10 cellular contexts compared by ENCODE assay signal in the genomic region with DNA sequence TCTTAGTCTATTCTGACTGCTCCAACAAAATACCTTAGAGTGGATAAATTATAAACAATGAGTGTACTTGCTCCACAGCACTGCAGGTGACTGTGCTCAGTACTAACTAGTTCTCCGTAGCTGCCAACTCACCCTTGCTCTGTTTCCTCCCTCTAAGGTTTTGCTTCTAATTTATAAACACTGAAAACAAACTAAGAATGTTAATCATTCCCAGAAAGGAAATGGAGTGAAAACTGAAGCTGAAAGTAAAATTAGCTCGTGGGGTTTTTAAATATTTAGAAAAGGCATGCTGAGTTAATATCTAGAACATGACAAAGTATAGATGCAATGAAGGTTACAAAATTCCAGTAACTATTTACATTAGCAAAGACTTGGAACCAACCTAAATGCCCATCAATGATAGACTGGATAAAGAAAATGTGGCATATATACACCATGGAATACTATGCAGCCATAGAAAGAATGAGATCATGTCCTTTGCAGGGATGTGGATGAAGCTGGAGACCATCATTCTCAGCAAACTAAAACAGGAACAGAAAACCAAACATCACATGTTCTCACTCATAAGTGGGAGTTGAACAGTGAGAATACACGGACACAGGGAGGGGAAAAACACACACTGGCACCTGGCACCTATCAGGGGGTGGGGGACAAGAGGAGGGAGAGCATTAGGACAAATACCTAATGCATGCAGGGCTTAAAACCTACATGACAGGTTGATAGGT. TPM values are rescaled to one million over a fixed set of nuclear protein-coding genes. Genes with fewer than 3 reads are reported as not detected.
DNase-seq lines count a peak whose midpoint lies in the region; ATAC-seq, FAIRE-seq and TF ChIP-seq lines count a peak whose summit lies in the region.
"Not testable (repeated sequence)": the region's sequence is repeated elsewhere in the genome, so short reads cannot be mapped to it uniquely, and the experiment has no call there.
"Had no signal": no experiment of that assay in that cellular context is flagged by ENCODE, and none has a peak within 500 bp of the region (broad histone marks: within the 10 kb centered on the region; RNA-seq: fewer than 3 reads in every experiment).

No MANE protein-coding gene starts in this region.

- not testable (repeated sequence) for H3K27ac ChIP-seq in kidney (ENCODE audit: low read depth in 2 of 2, low read length in 2 of 2)

- H3K36me3 Mint-ChIP-seq in activated T-cell treated with anti-CD3 and anti-CD28 coated beads, Interleukin-2, amount 50 U/mL, for 4 hours (ENCODE audit: insufficient read depth) = not testable (repeated sequence)

- H3K36me3 ChIP-seq in kidney (ENCODE audit: control insufficient read depth in 1 of 2, insufficient read depth in 2 of 2, low read length in 2 of 2) = not testable (repeated sequence)

- not testable (repeated sequence) for H3K27me3 Mint-ChIP-seq in activated T-cell treated with anti-CD3 and anti-CD28 coated beads, Interleukin-2, amount 50 U/mL, for 4 hours (ENCODE audit: low read depth); stimulated activated naive CD8-positive, alpha-beta T cell treated with anti-CD3 and anti-CD28 coated beads, Interleukin-15, amount 100 ng/mL, for 72 hours

- H3K9me3 Mint-ChIP-seq in activated T-cell treated with anti-CD3 and anti-CD28 coated beads, Interleukin-2, amount 50 U/mL, for 4 hours; stimulated activated naive CD8-positive, alpha-beta T cell treated with anti-CD3 and anti-CD28 coated beads, Interleukin-15, amount 100 ng/mL, for 72 hours: not testable (repeated sequence)

- H3K4me3 ChIP-seq in kidney (ENCODE audit: low read length in 2 of 2) = not testable (repeated sequence)

- DNase-seq in GM18507 (ENCODE audit: extremely low spot score, insufficient read length, low read depth) = peak; percentile 12
- DNase-seq in activated T-cell treated with anti-CD3 and anti-CD28 coated beads, Interleukin-2, amount 50 U/mL, for 4 hours; kidney: not testable (repeated sequence)
- peak in 1 of 2 donors; percentile 49 for DNase-seq in stimulated activated naive CD8-positive, alpha-beta T cell treated with anti-CD3 and anti-CD28 coated beads, Interleukin-15, amount 100 ng/mL, for 72 hours

- not testable (repeated sequence) for H3K4me1 ChIP-seq in kidney (ENCODE audit: control insufficient read depth in 1 of 2, insufficient read depth in 1 of 2, low read depth in 1 of 2, low read length in 2 of 2)

- H3K9me3 ChIP-seq in kidney (ENCODE audit: control insufficient read depth in 1 of 2, low read length in 2 of 2) = not testable (repeated sequence)

- peak; percentile 94 for ATAC-seq in GM19438 (IDR thresholded peaks at IDR 0.05; ENCODE audit: low read depth, unreplicated experiment)
- peak; percentile 91 for ATAC-seq in HG02571 (IDR thresholded peaks at IDR 0.05; ENCODE audit: unreplicated experiment)
- ATAC-seq in HG03066 (IDR thresholded peaks at IDR 0.05; ENCODE audit: low read depth, unreplicated experiment) = peak; percentile 82
- peak; percentile 87 for ATAC-seq in HG03571 (IDR thresholded peaks at IDR 0.05; ENCODE audit: unreplicated experiment)
- peak; percentile 96 to 97 for ATAC-seq in activated T-cell treated with anti-CD3 and anti-CD28 coated beads, Interleukin-2, amount 50 U/mL, for 4 hours
- ATAC-seq in stimulated activated naive CD8-positive, alpha-beta T cell treated with anti-CD3 and anti-CD28 coated beads, Interleukin-15, amount 100 ng/mL, for 72 hours = peak; percentile 96

- FAIRE-seq in GM18507 (lab: Jason Lieb, UNC) = peak; percentile 88
- peak; percentile 90 for FAIRE-seq in kidney (lab: Jason Lieb, UNC)

- not testable (repeated sequence) for TF ChIP-seq CTCF in kidney (IDR thresholded peaks at IDR 0.05; ENCODE audit: borderline replicate concordance, extremely low read depth, insufficient read depth)

- H3K4me3 Mint-ChIP-seq in activated T-cell treated with anti-CD3 and anti-CD28 coated beads, Interleukin-2, amount 50 U/mL, for 4 hours = not testable (repeated sequence)
- peak overlapping the region in 1 of 2 donors; percentile 51 for H3K4me3 Mint-ChIP-seq in stimulated activated naive CD8-positive, alpha-beta T cell treated with anti-CD3 and anti-CD28 coated beads, Interleukin-15, amount 100 ng/mL, for 72 hours

- H3K27ac Mint-ChIP-seq in stimulated activated naive CD8-positive, alpha-beta T cell treated with anti-CD3 and anti-CD28 coated beads, Interleukin-15, amount 100 ng/mL, for 72 hours = peak overlapping the region; percentile 6 to 91

- peaks cover 48% of the 10 kb centered on the region for H3K4me1 Mint-ChIP-seq in activated T-cell treated with anti-CD3 and anti-CD28 coated beads, Interleukin-2, amount 50 U/mL, for 4 hours (ENCODE audit: low read depth)
- H3K4me1 Mint-ChIP-seq in stimulated activated naive CD8-positive, alpha-beta T cell treated with anti-CD3 and anti-CD28 coated beads, Interleukin-15, amount 100 ng/mL, for 72 hours = peaks cover 61% of the 10 kb centered on the region

- H3K9ac ChIP-seq in kidney (ENCODE audit: low read length in 2 of 2) = not testable (repeated sequence)

- intact Hi-C loops in kidney (cut with DNase I) = not testable (repeated sequence)

RNA-seq across cellular contexts. Expression of gene GBP5, which starts 27.2 kb away (rescaled TPM):
- total RNA-seq in activated T-cell treated with anti-CD3 and anti-CD28 coated beads, Interleukin-2, amount 50 U/mL, for 4 hours = 100 to 1,000 TPM in 2 of 3 donors, 10 to 100 TPM in 1; 63.4 to 177 (median 147) TPM
- total RNA-seq in kidney = 7.3 TPM
- polyA plus RNA-seq in kidney (ENCODE audit: insufficient read depth, low read depth, low replicate concordance) = 0.52 TPM
- total RNA-seq: endodermal cell, mammary epithelial cell had no signal
- polyA plus RNA-seq: mammary epithelial cell had no signal
